ENCODE assay signal across 1 cellular context in the genomic region with DNA sequence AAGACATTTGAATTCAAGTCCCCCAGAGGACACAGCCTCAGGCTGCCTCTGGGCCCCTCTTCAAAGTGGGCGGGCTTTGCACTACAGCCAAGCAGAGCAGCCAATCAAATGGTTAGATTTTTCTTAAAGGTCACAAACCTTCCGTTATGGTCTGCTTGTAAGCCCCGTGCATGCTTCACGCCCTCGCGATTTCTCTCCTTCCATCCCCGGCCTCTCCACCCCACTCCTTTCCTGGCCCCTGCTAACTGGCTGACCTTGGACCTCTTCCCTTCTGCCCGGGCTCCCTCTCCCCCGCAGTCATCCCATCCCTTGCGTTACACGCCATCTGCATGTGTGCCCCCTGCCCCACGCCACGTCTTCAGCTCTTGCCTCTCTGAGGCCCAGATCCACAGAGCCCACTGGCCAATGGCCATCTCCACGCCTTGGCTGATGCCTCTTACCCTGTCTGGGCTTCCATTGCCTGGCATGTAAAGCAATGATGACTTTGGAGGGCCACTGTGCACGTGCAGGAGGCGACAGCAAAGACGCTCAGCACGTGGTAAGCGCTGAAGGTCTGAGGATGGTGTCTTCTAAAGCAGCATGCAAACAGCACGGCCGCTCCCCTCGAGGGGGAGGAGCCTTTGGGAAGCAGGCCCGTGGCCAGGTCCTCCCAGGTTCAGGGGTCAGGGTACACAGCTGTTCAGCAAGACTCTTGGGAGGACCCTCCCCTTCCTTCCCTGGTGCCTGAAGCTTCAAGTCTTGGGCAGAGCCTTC.
TF ChIP-seq lines count a peak whose summit lies in the region.

No MANE protein-coding gene starts in this region.

TF ChIP-seq in HepG2, 621 proteins besides CTCF, POLR2A, EP300 and RAD21 (continued from another document and continues in another):
- TF ChIP-seq UBTF (CRISPR knock-in tag; IDR thresholded peaks at IDR 0.05) (peak; percentile 43; the same call in 1 of the 2 replicates), ZNF878 (CRISPR knock-in tag; IDR thresholded peaks at IDR 0.05) (no peak), GLI4 (CRISPR knock-in tag; IDR thresholded peaks at IDR 0.05; ENCODE audit: borderline replicate concordance) (no peak), PPARG (CRISPR knock-in tag; conservative IDR thresholded peaks at IDR 0.05) (no peak), ZNF501 (CRISPR knock-in tag; IDR thresholded peaks at IDR 0.05) (peak; percentile 70), MTA1 (CRISPR knock-in tag; IDR thresholded peaks at IDR 0.05; ENCODE audit: borderline replicate concordance) (peak; percentile 63; the same call in 1 of the 2 replicates), SNRNP70 (IDR thresholded peaks at IDR 0.05; ENCODE audit: low read depth, low read length) (no peak), JUND (CRISPR knock-in tag; IDR thresholded peaks at IDR 0.05) (0 out of 2 replicates have a peak, but pooled peaks have one; percentile 28), ZNF883 (CRISPR knock-in tag; IDR thresholded peaks at IDR 0.05; ENCODE audit: not compliant biosample characterization) (peak; percentile 74), ZNF644 (CRISPR knock-in tag; IDR thresholded peaks at IDR 0.05; ENCODE audit: low read depth) (no peak), TFAP4 (IDR thresholded peaks at IDR 0.05; ENCODE audit: borderline replicate concordance, low read depth) (peak; percentile 73; the same call in 1 of the 2 replicates), ZNF784 (CRISPR knock-in tag; IDR thresholded peaks at IDR 0.05; ENCODE audit: borderline replicate concordance) (no peak), EED (CRISPR knock-in tag; IDR thresholded peaks at IDR 0.05) (peak; percentile 79; the same call in 1 of the 2 replicates), ZNF350 (CRISPR knock-in tag; IDR thresholded peaks at IDR 0.05; ENCODE audit: borderline replicate concordance, low read depth) (no peak; the same call in 1 of the 2 replicates), IRF9 (CRISPR knock-in tag; IDR thresholded peaks at IDR 0.05; ENCODE audit: borderline replicate concordance) (peak; percentile 81; the same call in 1 of the 2 replicates), GZF1 (CRISPR knock-in tag; IDR thresholded peaks at IDR 0.05) (no peak), NFE2L1 (CRISPR knock-in tag; IDR thresholded peaks at IDR 0.05; ENCODE audit: borderline replicate concordance) (0 out of 2 replicates have a peak, but pooled peaks have one; percentile 62), LCORL (IDR thresholded peaks at IDR 0.05) (no peak), LCORL (CRISPR knock-in tag; IDR thresholded peaks at IDR 0.05) (peak; percentile 86), JUNB (CRISPR knock-in tag; IDR thresholded peaks at IDR 0.05; ENCODE audit: borderline replicate concordance) (0 out of 2 replicates have a peak, but pooled peaks have one; percentile 29), ERF (CRISPR knock-in tag; IDR thresholded peaks at IDR 0.05) (0 out of 2 replicates have a peak, but pooled peaks have one; percentile 32), MED1 (CRISPR knock-in tag; IDR thresholded peaks at IDR 0.05) (no peak), NFATC3 (CRISPR knock-in tag; IDR thresholded peaks at IDR 0.05) (no peak), GABPA (IDR thresholded peaks at IDR 0.05; ENCODE audit: low read depth, low read length) (no peak), GABPA (CRISPR knock-in tag; IDR thresholded peaks at IDR 0.05; ENCODE audit: low read depth) (no peak), NR2F1 (CRISPR knock-in tag; IDR thresholded peaks at IDR 0.05) (peak in 1 of 2 experiments; percentile 23; a peak in 1 of 4 replicates), SP5 (CRISPR knock-in tag; IDR thresholded peaks at IDR 0.05; ENCODE audit: borderline replicate concordance, low read depth) (0 out of 2 replicates have a peak, but pooled peaks have one; percentile 3), ZUFSP (CRISPR knock-in tag; IDR thresholded peaks at IDR 0.05; ENCODE audit: borderline replicate concordance) (no peak), CENPT (CRISPR knock-in tag; IDR thresholded peaks at IDR 0.05; ENCODE audit: low read depth) (0 out of 2 replicates have a peak, but pooled peaks have one; percentile 21), THAP7 (CRISPR knock-in tag; IDR thresholded peaks at IDR 0.05) (peak; percentile 79; the same call in 1 of the 2 replicates), ZNF674 (CRISPR knock-in tag; IDR thresholded peaks at IDR 0.05; ENCODE audit: low read depth) (no peak), ZMYM3 (CRISPR knock-in tag; IDR thresholded peaks at IDR 0.05) (peak; percentile 49), ZNF841 (CRISPR knock-in tag; IDR thresholded peaks at IDR 0.05; ENCODE audit: borderline replicate concordance) (no peak), MAX (IDR thresholded peaks at IDR 0.05) (peak; percentile 88), ZNF891 (CRISPR knock-in tag; IDR thresholded peaks at IDR 0.05) (peak; percentile 93)
- TF ChIP-seq, protein P1, sequence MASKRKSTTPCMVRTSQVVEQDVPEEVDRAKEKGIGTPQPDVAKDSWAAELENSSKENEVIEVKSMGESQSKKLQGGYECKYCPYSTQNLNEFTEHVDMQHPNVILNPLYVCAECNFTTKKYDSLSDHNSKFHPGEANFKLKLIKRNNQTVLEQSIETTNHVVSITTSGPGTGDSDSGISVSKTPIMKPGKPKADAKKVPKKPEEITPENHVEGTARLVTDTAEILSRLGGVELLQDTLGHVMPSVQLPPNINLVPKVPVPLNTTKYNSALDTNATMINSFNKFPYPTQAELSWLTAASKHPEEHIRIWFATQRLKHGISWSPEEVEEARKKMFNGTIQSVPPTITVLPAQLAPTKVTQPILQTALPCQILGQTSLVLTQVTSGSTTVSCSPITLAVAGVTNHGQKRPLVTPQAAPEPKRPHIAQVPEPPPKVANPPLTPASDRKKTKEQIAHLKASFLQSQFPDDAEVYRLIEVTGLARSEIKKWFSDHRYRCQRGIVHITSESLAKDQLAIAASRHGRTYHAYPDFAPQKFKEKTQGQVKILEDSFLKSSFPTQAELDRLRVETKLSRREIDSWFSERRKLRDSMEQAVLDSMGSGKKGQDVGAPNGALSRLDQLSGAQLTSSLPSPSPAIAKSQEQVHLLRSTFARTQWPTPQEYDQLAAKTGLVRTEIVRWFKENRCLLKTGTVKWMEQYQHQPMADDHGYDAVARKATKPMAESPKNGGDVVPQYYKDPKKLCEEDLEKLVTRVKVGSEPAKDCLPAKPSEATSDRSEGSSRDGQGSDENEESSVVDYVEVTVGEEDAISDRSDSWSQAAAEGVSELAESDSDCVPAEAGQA (IDR thresholded peaks at IDR 0.05; ENCODE audit: low read depth), result 0 out of 2 replicates have a peak, but pooled peaks have one; percentile 30
- TF ChIP-seq, protein P1 (CRISPR knock-in tag; IDR thresholded peaks at IDR 0.05; ENCODE audit: borderline replicate concordance), result no peak
- TF ChIP-seq, protein P2, sequence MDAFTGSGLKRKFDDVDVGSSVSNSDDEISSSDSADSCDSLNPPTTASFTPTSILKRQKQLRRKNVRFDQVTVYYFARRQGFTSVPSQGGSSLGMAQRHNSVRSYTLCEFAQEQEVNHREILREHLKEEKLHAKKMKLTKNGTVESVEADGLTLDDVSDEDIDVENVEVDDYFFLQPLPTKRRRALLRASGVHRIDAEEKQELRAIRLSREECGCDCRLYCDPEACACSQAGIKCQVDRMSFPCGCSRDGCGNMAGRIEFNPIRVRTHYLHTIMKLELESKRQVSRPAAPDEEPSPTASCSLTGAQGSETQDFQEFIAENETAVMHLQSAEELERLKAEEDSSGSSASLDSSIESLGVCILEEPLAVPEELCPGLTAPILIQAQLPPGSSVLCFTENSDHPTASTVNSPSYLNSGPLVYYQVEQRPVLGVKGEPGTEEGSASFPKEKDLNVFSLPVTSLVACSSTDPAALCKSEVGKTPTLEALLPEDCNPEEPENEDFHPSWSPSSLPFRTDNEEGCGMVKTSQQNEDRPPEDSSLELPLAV (CRISPR knock-in tag; conservative IDR thresholded peaks at IDR 0.05; ENCODE audit: low read depth), result no peak
- TF ChIP-seq, protein P3, sequence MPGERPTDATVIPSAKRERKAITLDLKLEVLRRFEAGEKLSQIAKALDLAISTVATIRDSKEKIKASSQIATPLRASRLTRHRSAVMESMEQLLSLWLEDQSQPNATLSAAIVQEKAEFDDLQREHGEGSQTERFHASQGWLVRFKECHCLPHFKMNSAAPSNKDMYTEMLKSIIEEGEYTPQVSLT (CRISPR knock-in tag; IDR thresholded peaks at IDR 0.05; ENCODE audit: borderline replicate concordance, low read depth), result no peak
